Comparison of ENCODE assay signal across 14 cellular contexts in genomic region chr3:172202797-172203196, GRCh38.
DNase-seq lines count a peak whose midpoint lies in the region; ATAC-seq and TF ChIP-seq lines count a peak whose summit lies in the region.
"Had no signal": no experiment of that assay in that cellular context is flagged by ENCODE, and none has a peak within 500 bp of the region (broad histone marks: within the 10 kb centered on the region; RNA-seq: fewer than 3 reads in every experiment).

No MANE protein-coding gene starts in this region.

- peak overlapping the region; percentile 31; the same call in 1 of the 2 replicates for H3K23ac ChIP-seq in IMR-90 (ENCODE audit: low read depth, low read length)

- no peaks in the 10 kb centered on the region for H3K27me3 Mint-ChIP-seq in activated naive CD8-positive, alpha-beta T cell treated with anti-CD3 and anti-CD28 coated beads for 36 hours
- H3K27me3 Mint-ChIP-seq: activated CD4-positive, alpha-beta T cell treated with anti-CD3 and anti-CD28 coated beads for 36 hours had no signal

- peaks cover 28 to 78% of the 10 kb centered on the region in 2 experiments for H3K79me1 ChIP-seq in IMR-90 (ENCODE audit: low read depth in 1 of 2, low read length in 2 of 2)

- H2BK20ac ChIP-seq in IMR-90 (ENCODE audit: low read depth, low read length): peak overlapping the region; percentile 47; the same call in 1 of the 2 replicates

- H3K4me2 ChIP-seq in IMR-90 (ENCODE audit: low read depth, low read length): no peak overlapping the region

- TF ChIP-seq RAD21 in IMR-90 (IDR thresholded peaks at IDR 0.05; ENCODE audit: low read length): no peak

- H2AK9ac ChIP-seq in IMR-90 (replicated peaks; ENCODE audit: low read depth, low read length, poor library complexity): no peak overlapping the region

- DNase-seq in IMR-90 (no peak), breast epithelium (ENCODE audit: low spot score in 2 of 2) (no peak), mucosa of descending colon (no peak), GOT3 (lab: John Stamatoyannopoulos, UW) (no peak)
- no peak for DNase-seq in activated naive CD8-positive, alpha-beta T cell treated with anti-CD3 and anti-CD28 coated beads for 36 hours
- DNase-seq in activated naive CD4-positive, alpha-beta T cell (lab: John Stamatoyannopoulos, UW): no peak
- DNase-seq: activated CD4-positive, alpha-beta T cell treated with anti-CD3 and anti-CD28 coated beads for 36 hours; central memory CD4-positive, alpha-beta T cell; DMS153; kidney glomerular epithelial cell; NCI-H187 had no signal

- ATAC-seq in IMR-90 (ENCODE audit: low read depth): no peak
- ATAC-seq in mucosa of descending colon: peak; percentile 24
- no peak for ATAC-seq in HG02610 (IDR thresholded peaks at IDR 0.05; ENCODE audit: unreplicated experiment)
- ATAC-seq: activated CD4-positive, alpha-beta T cell treated with anti-CD3 and anti-CD28 coated beads for 36 hours had no signal

- BruUV-seq in IMR-90 (replicated peaks; lab: Mats Ljungman, UMichigan): no TSS peak

- intact Hi-C loops in IMR-90 (cut with micrococcal nuclease) (loop anchor here (10.0 kb wide), 1 partner anchor 158 kb away; no protein-coding TSS in a partner anchor), breast epithelium (cut with DNase I; ENCODE audit: low total_unique reads) (no loop called here), mucosa of descending colon (cut with DNase I, micrococcal nuclease) (no loop called here)

- no peak overlapping the region for H2AFZ ChIP-seq in IMR-90 (replicated peaks; ENCODE audit: low read length, poor library complexity)

- H3K36me3 Mint-ChIP-seq in activated naive CD8-positive, alpha-beta T cell treated with anti-CD3 and anti-CD28 coated beads for 36 hours: peaks cover 51% of the 10 kb centered on the region

- H3K27ac ChIP-seq in IMR-90 (ENCODE audit: insufficient read depth, low read length): peak overlapping the region; percentile 67; the same call in 1 of the 2 replicates
- peak overlapping the region; percentile 62 to 72 for H3K27ac ChIP-seq in breast epithelium
- peak overlapping the region; percentile 69 for H3K27ac ChIP-seq in subcutaneous abdominal adipose tissue (ENCODE audit: low read depth, low read length)

- peak overlapping the region; percentile 59; the same call in 1 of the 2 replicates for H4K91ac ChIP-seq in IMR-90 (ENCODE audit: insufficient read depth, low read depth, low read length)

- 0 out of 2 replicates have a peak, but pooled peaks have one; percentile 1 for TF ChIP-seq CTCF in IMR-90 (conservative IDR thresholded peaks at IDR 0.05; ENCODE audit: low read depth, low read length)
- TF ChIP-seq CTCF in breast epithelium (IDR thresholded peaks at IDR 0.05): no peak
- TF ChIP-seq CTCF in mucosa of descending colon (IDR thresholded peaks at IDR 0.05): no peak

- peaks cover 18% of the 10 kb centered on the region for H3K9me3 Mint-ChIP-seq in activated naive CD8-positive, alpha-beta T cell treated with anti-CD3 and anti-CD28 coated beads for 36 hours

- WGBS in IMR-90 (ENCODE audit: extremely low coverage in 2 of 2, insufficient read length in 1 of 2), 2 experiments: 100% methylated on average over 1 of the region's 3 CpGs; no CpG with 5 or more reads in 1 of the 2 experiments

- peaks cover 19% of the 10 kb centered on the region for H3K4me1 ChIP-seq in IMR-90 (ENCODE audit: control insufficient read depth, insufficient read depth, low read length)
- H3K4me1 ChIP-seq in breast epithelium: peaks cover 0 to 5% of the 10 kb centered on the region in 2 donors
- H3K4me1 ChIP-seq in mucosa of descending colon (ENCODE audit: low read depth): peaks cover 28% of the 10 kb centered on the region
- peaks cover 2 to 43% (median 40%) of the 10 kb centered on the region in 5 donors for H3K4me1 ChIP-seq in subcutaneous abdominal adipose tissue (ENCODE audit: control insufficient read depth in 5 of 5, insufficient read depth in 5 of 5, low read length in 5 of 5)

- no peak overlapping the region for H2BK15ac ChIP-seq in IMR-90 (ENCODE audit: low read depth, low read length)

- H2AK5ac ChIP-seq in IMR-90 (ENCODE audit: low read depth, low read length): peak overlapping the region; percentile 53; the same call in 1 of the 2 replicates

- peak overlapping the region; percentile 48; the same call in 1 of the 2 replicates for H2BK120ac ChIP-seq in IMR-90 (ENCODE audit: low read depth, low read length)

- H4K20me1 ChIP-seq in IMR-90 (ENCODE audit: insufficient read depth, low read length): peaks cover 53% of the 10 kb centered on the region

- H3K4me3 ChIP-seq in IMR-90 (ENCODE audit: insufficient read depth, low read depth, low read length) (no peak overlapping the region), breast epithelium (no peak overlapping the region), mucosa of descending colon (no peak overlapping the region), subcutaneous abdominal adipose tissue (ENCODE audit: low read depth in 1 of 5, low read length in 5 of 5) (no peak overlapping the region)
- H3K4me3 ChIP-seq: suprapubic skin had no signal

- CTCF ChIA-PET in IMR-90 (lab: Yijun Ruan, JAX): interaction anchor here (2.6 kb wide), 1 partner anchor 18 kb away, joined by 6 read pairs; no protein-coding TSS in a partner anchor

- no peak overlapping the region for H3K4me3 Mint-ChIP-seq in activated naive CD8-positive, alpha-beta T cell treated with anti-CD3 and anti-CD28 coated beads for 36 hours
- H3K4me3 Mint-ChIP-seq: activated CD4-positive, alpha-beta T cell treated with anti-CD3 and anti-CD28 coated beads for 36 hours had no signal

- peak overlapping the region; percentile 93; the same call in 1 of the 2 replicates for H4K5ac ChIP-seq in IMR-90 (ENCODE audit: low read depth, low read length)

- H3K56ac ChIP-seq in IMR-90 (ENCODE audit: extremely low read depth, insufficient read depth, low read length): peak overlapping the region; percentile 59; the same call in 1 of the 2 replicates

- H3K36me3 ChIP-seq in IMR-90 (ENCODE audit: control insufficient read depth, insufficient read depth, low read length): 0 out of 2 replicates have a peak, but pooled peaks cover 1% of the 10 kb centered on the region
- no peaks in the 10 kb centered on the region for H3K36me3 ChIP-seq in breast epithelium
- H3K36me3 ChIP-seq in mucosa of descending colon (ENCODE audit: low read depth): no peaks in the 10 kb centered on the region
- H3K36me3 ChIP-seq in subcutaneous abdominal adipose tissue (ENCODE audit: control insufficient read depth in 5 of 5, insufficient read depth in 5 of 5, low read length in 5 of 5): no peaks in the 10 kb centered on the region
- H3K36me3 ChIP-seq: suprapubic skin had no signal

- H3K27ac Mint-ChIP-seq in activated naive CD8-positive, alpha-beta T cell treated with anti-CD3 and anti-CD28 coated beads for 36 hours: no peak overlapping the region
- H3K27ac Mint-ChIP-seq: activated CD4-positive, alpha-beta T cell treated with anti-CD3 and anti-CD28 coated beads for 36 hours had no signal

- H3K9ac ChIP-seq in IMR-90 (ENCODE audit: low read depth, low read length) (no peak overlapping the region), subcutaneous abdominal adipose tissue (ENCODE audit: low read length in 5 of 5) (peak overlapping the region in 2 of 5 donors; percentile 39 to 64)

- TF ChIP-seq POLR2A in IMR-90 (IDR thresholded peaks at IDR 0.05; ENCODE audit: low read depth, low read length) (no peak), breast epithelium (IDR thresholded peaks at IDR 0.05) (no peak)

- H3K9me3 ChIP-seq in IMR-90 (ENCODE audit: control insufficient read depth, insufficient read depth, low read length) (no peaks in the 10 kb centered on the region), breast epithelium (no peaks in the 10 kb centered on the region), mucosa of descending colon (no peaks in the 10 kb centered on the region), subcutaneous abdominal adipose tissue (ENCODE audit: control insufficient read depth in 5 of 5, low read length in 5 of 5) (no peaks in the 10 kb centered on the region)
- H3K9me3 ChIP-seq: suprapubic skin had no signal

- peak overlapping the region; percentile 79 for H3K14ac ChIP-seq in IMR-90 (replicated peaks; ENCODE audit: low read depth, low read length)

- H3K27me3 ChIP-seq in IMR-90 (ENCODE audit: control insufficient read depth, insufficient read depth, low read length) (no peaks in the 10 kb centered on the region), breast epithelium (no peaks in the 10 kb centered on the region), subcutaneous abdominal adipose tissue (ENCODE audit: control insufficient read depth in 5 of 5, insufficient read depth in 4 of 5, low read length in 5 of 5) (no peaks in the 10 kb centered on the region)
- H3K27me3 ChIP-seq: suprapubic skin had no signal

- H2BK5ac ChIP-seq in IMR-90 (ENCODE audit: low read depth, low read length, poor library complexity, severe bottlenecking): peak overlapping the region; percentile 90

- in situ Hi-C loops in IMR-90 (cut with MboI; ENCODE audit: low sequenced_read_pairs): no loop called here

- no peaks in the 10 kb centered on the region for H3K4me1 Mint-ChIP-seq in activated naive CD8-positive, alpha-beta T cell treated with anti-CD3 and anti-CD28 coated beads for 36 hours
- H3K4me1 Mint-ChIP-seq: activated CD4-positive, alpha-beta T cell treated with anti-CD3 and anti-CD28 coated beads for 36 hours had no signal

- peak overlapping the region; percentile 63 for H3K18ac ChIP-seq in IMR-90 (ENCODE audit: low read depth, low read length)

- peaks cover 12% of the 10 kb centered on the region for H3K9me1 ChIP-seq in IMR-90 (ENCODE audit: insufficient read depth, low read length)

- dilution Hi-C loops in IMR-90 (cut with HindIII; ENCODE audit: low sequenced_read_pairs, unreplicated experiment): no loop called here

- H3K4ac ChIP-seq in IMR-90 (ENCODE audit: low read depth, low read length): peak overlapping the region; percentile 73

- POLR2A ChIA-PET in IMR-90 (lab: Charles Lee; ENCODE audit: unreplicated experiment): no interaction called here

- peak overlapping the region; percentile 13 to 81; a peak in 2 of 4 replicates for H4K8ac ChIP-seq in IMR-90 (ENCODE audit: low read depth in 2 of 2, low read length in 2 of 2)

TF ChIP-seq in IMR-90, 13 proteins besides CTCF, POLR2A, EP300 and RAD21:
- no peak for TF ChIP-seq NFE2L2 (IDR thresholded peaks at IDR 0.05; ENCODE audit: low read depth, low read length)
- no peak for TF ChIP-seq MAFK (IDR thresholded peaks at IDR 0.05; ENCODE audit: low read depth, low read length)
- TF ChIP-seq RCOR1 (IDR thresholded peaks at IDR 0.05; ENCODE audit: insufficient replicate concordance, low read length): no peak
- TF ChIP-seq CHD1 (IDR thresholded peaks at IDR 0.05; ENCODE audit: low read depth, low read length): no peak
